ENCODE assay signal across 29 cellular contexts in the genomic region with DNA sequence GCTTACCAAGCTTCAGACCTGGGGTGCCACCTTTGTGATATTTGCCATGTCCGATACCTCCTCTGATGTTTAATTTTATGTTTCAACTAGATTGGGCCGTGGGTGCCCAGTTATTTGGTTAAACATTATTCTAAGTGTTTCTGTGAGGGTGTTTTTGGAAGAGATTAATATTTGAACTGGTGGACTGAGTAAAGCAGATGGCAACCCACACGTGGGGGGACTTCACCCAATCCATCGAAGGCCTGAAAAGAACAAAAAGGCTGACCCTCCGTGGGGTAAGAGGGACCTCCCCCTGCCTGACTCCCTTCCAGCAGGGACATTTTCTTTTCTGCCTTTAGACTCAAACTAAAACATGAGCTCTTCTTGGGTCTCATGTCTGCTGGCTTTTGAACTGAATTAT. TPM values are rescaled to one million over a fixed set of nuclear protein-coding genes. Genes with fewer than 3 reads are reported as not detected.
DNase-seq lines count a peak whose midpoint lies in the region; ATAC-seq, FAIRE-seq and TF ChIP-seq lines count a peak whose summit lies in the region.
"Had no signal": no experiment of that assay in that cellular context is flagged by ENCODE, and none has a peak within 500 bp of the region (broad histone marks: within the 10 kb centered on the region; RNA-seq: fewer than 3 reads in every experiment).

No MANE protein-coding gene starts in this region.

- no peaks in the 10 kb centered on the region for H3K9me3 Mint-ChIP-seq in activated T-cell treated with anti-CD3 and anti-CD28 coated beads, Interleukin-2, amount 50 U/mL, for 24 hours
- no peaks in the 10 kb centered on the region for H3K9me3 Mint-ChIP-seq in activated T-cell treated with anti-CD3 and anti-CD28 coated beads, Interleukin-2, amount 50 U/mL, for 4 hours
- H3K9me3 Mint-ChIP-seq in endothelial cell (ENCODE audit: unreplicated experiment), result no peaks in the 10 kb centered on the region
- no peaks in the 10 kb centered on the region for H3K9me3 Mint-ChIP-seq in osteocyte (ENCODE audit: unreplicated experiment)
- H3K9me3 Mint-ChIP-seq: HFFc6, type B pancreatic cell had no signal

- H3K36me3 Mint-ChIP-seq in activated T-cell treated with anti-CD3 and anti-CD28 coated beads, Interleukin-2, amount 50 U/mL, for 24 hours (ENCODE audit: low read depth), result peaks cover 14% of the 10 kb centered on the region
- peaks cover 36% of the 10 kb centered on the region for H3K36me3 Mint-ChIP-seq in activated T-cell treated with anti-CD3 and anti-CD28 coated beads, Interleukin-2, amount 50 U/mL, for 4 hours (ENCODE audit: insufficient read depth)
- H3K36me3 Mint-ChIP-seq in endothelial cell (ENCODE audit: low read depth, unreplicated experiment) (peaks cover 3% of the 10 kb centered on the region), osteocyte (ENCODE audit: unreplicated experiment) (no peaks in the 10 kb centered on the region)
- H3K36me3 Mint-ChIP-seq: type B pancreatic cell had no signal

- no peak for ATAC-seq in activated T-cell treated with anti-CD3 and anti-CD28 coated beads, Interleukin-2, amount 50 U/mL, for 4 hours
- ATAC-seq in PC-3, result no peak
- ATAC-seq: lower lobe of right lung had no signal

- intact Hi-C loops in PC-3 (cut with micrococcal nuclease), result no loop called here

- no peaks in the 10 kb centered on the region for H3K9me2 ChIP-seq in PC-3 (replicated peaks; ENCODE audit: low read length)

- CTCF ChIA-PET in PC-3 (lab: Charles Lee), result no interaction called here

- no peak overlapping the region for H3K4me3 ChIP-seq in PC-3 (ENCODE audit: low read length)
- H3K4me3 ChIP-seq: dorsolateral prefrontal cortex, GM12878, lower lobe of right lung, PC-9 had no signal

- H4K20me1 ChIP-seq in PC-3 (ENCODE audit: low read length), result no peaks in the 10 kb centered on the region

- H3K9ac ChIP-seq in PC-3 (ENCODE audit: low read length), result no peak overlapping the region

- H3K27me3 ChIP-seq in PC-3 (ENCODE audit: low read length), result peaks cover 37% of the 10 kb centered on the region
- H3K27me3 ChIP-seq: BE2C, dorsolateral prefrontal cortex had no signal

- H3K9me3 ChIP-seq in PC-3 (ENCODE audit: low read length), result no peaks in the 10 kb centered on the region
- H3K9me3 ChIP-seq: BE2C, Caco-2, lower lobe of right lung had no signal

- no peaks in the 10 kb centered on the region for H3F3A ChIP-seq in PC-3 (ENCODE audit: low read length, unreplicated experiment)

- no peak for DNase-seq in activated T-cell treated with anti-CD3 and anti-CD28 coated beads, Interleukin-2, amount 50 U/mL, for 24 hours
- DNase-seq in activated T-cell treated with anti-CD3 and anti-CD28 coated beads, Interleukin-2, amount 50 U/mL, for 4 hours, result no peak
- DNase-seq in PC-3 (no peak), endothelial cell (ENCODE audit: low spot score) (peak; percentile 0), osteocyte (ENCODE audit: extremely low spot score, unreplicated experiment) (peak; percentile 27), GM19239 (ENCODE audit: insufficient read length, low spot score) (no peak), NCI-H1436 (lab: John Stamatoyannopoulos, UW) (no peak), AG08396 (ENCODE audit: low spot score) (no peak)
- DNase-seq: activated CD4-positive, alpha-beta T cell treated with anti-CD3 and anti-CD28 coated beads for 4 hours; activated gamma-delta T cell treated with Interleukin-2 at 50 U/mL for 16 hours; aorta; BE2C; Caco-2; central memory CD4-positive, alpha-beta T cell; DND-41; dorsolateral prefrontal cortex; foreskin melanocyte; lower lobe of right lung; NCI-H1048; NCI-H187 treated with DMSO at 0.1 percent for 48 hours; NCI-H2227 treated with DMSO at 0.1 percent for 48 hours; PC-9; SHP77 treated with DMSO at 0.1 percent for 48 hours; T-helper 1 cell had no signal

- 0 out of 2 replicates have a peak overlapping the region, but pooled peaks have one; percentile 37 for H3K4me2 ChIP-seq in PC-3 (ENCODE audit: low read length)
- H3K4me2 ChIP-seq: PC-9 had no signal

- POLR2A ChIA-PET in PC-3 (lab: Charles Lee; ENCODE audit: unreplicated experiment), result interaction anchor here (0.6 kb wide), 1 partner anchor 20 kb away, joined by 3 read pairs; no protein-coding TSS in a partner anchor

- H3K79me2 ChIP-seq in PC-3 (ENCODE audit: low read length), result no peaks in the 10 kb centered on the region

- no peak for TF ChIP-seq CTCF in PC-3 (conservative IDR thresholded peaks at IDR 0.05; ENCODE audit: low read depth, low read length)
- TF ChIP-seq CTCF in endothelial cell (IDR thresholded peaks at IDR 0.05; ENCODE audit: unreplicated experiment), result no peak
- TF ChIP-seq CTCF in osteocyte (IDR thresholded peaks at IDR 0.05), result no peak

- no TSS peak for BruUV-seq in PC-3 (replicated peaks; lab: Mats Ljungman, UMichigan)

- H3K27ac Mint-ChIP-seq in activated T-cell treated with anti-CD3 and anti-CD28 coated beads, Interleukin-2, amount 50 U/mL, for 24 hours, result peak overlapping the region; percentile 84
- H3K27ac Mint-ChIP-seq in endothelial cell (ENCODE audit: unreplicated experiment) (no peak overlapping the region), osteocyte (ENCODE audit: unreplicated experiment) (no peak overlapping the region)
- H3K27ac Mint-ChIP-seq: HFFc6, type B pancreatic cell had no signal

- H3K27me3 Mint-ChIP-seq in activated T-cell treated with anti-CD3 and anti-CD28 coated beads, Interleukin-2, amount 50 U/mL, for 24 hours, result no peaks in the 10 kb centered on the region
- no peaks in the 10 kb centered on the region for H3K27me3 Mint-ChIP-seq in activated T-cell treated with anti-CD3 and anti-CD28 coated beads, Interleukin-2, amount 50 U/mL, for 4 hours (ENCODE audit: low read depth)
- H3K27me3 Mint-ChIP-seq in endothelial cell (ENCODE audit: unreplicated experiment) (no peaks in the 10 kb centered on the region), osteocyte (ENCODE audit: unreplicated experiment) (peaks cover 12% of the 10 kb centered on the region)

- H3K36me3 ChIP-seq in PC-3 (ENCODE audit: low read depth, low read length), result no peaks in the 10 kb centered on the region
- H3K36me3 ChIP-seq: BE2C, lower lobe of right lung had no signal

- no peak overlapping the region for H3K4me3 Mint-ChIP-seq in activated T-cell treated with anti-CD3 and anti-CD28 coated beads, Interleukin-2, amount 50 U/mL, for 24 hours
- H3K4me3 Mint-ChIP-seq in activated T-cell treated with anti-CD3 and anti-CD28 coated beads, Interleukin-2, amount 50 U/mL, for 4 hours, result no peak overlapping the region
- no peak overlapping the region for H3K4me3 Mint-ChIP-seq in endothelial cell (ENCODE audit: unreplicated experiment)
- H3K4me3 Mint-ChIP-seq in osteocyte (ENCODE audit: unreplicated experiment), result no peak overlapping the region
- H3K4me3 Mint-ChIP-seq: HFFc6, type B pancreatic cell had no signal

- H3K4me1 ChIP-seq in PC-3 (ENCODE audit: insufficient read depth, low read length), result no peaks in the 10 kb centered on the region
- H3K4me1 ChIP-seq: BE2C, lower lobe of right lung had no signal

- H2AFZ ChIP-seq in PC-3 (ENCODE audit: low read length), result no peak overlapping the region
- H2AFZ ChIP-seq: PC-9 had no signal

- no peak for FAIRE-seq in GM19239 (lab: Jason Lieb, UNC)
- FAIRE-seq: A204.1, GM12878 had no signal

- no peak overlapping the region for H3K27ac ChIP-seq in PC-3 (ENCODE audit: low read length)
- H3K27ac ChIP-seq: lower lobe of right lung, PC-9 had no signal

- peaks cover 74% of the 10 kb centered on the region for H3K4me1 Mint-ChIP-seq in activated T-cell treated with anti-CD3 and anti-CD28 coated beads, Interleukin-2, amount 50 U/mL, for 24 hours (ENCODE audit: low read depth)
- H3K4me1 Mint-ChIP-seq in activated T-cell treated with anti-CD3 and anti-CD28 coated beads, Interleukin-2, amount 50 U/mL, for 4 hours (ENCODE audit: low read depth), result peaks cover 69% of the 10 kb centered on the region
- H3K4me1 Mint-ChIP-seq in endothelial cell (ENCODE audit: unreplicated experiment) (peaks cover 8% of the 10 kb centered on the region), osteocyte (ENCODE audit: unreplicated experiment) (peaks cover 13% of the 10 kb centered on the region)

RNA-seq across cellular contexts. Expression of a gene that starts 11.7 kb away (rescaled TPM):
- 1 to 10 TPM; 2.1 to 2.2 (median 2.2) TPM for total RNA-seq in activated T-cell treated with anti-CD3 and anti-CD28 coated beads, Interleukin-2, amount 50 U/mL, for 4 hours
- not detected in 2 replicates for total RNA-seq in PC-3 (2014; rRNA removed)
- total RNA-seq in endothelial cell (ENCODE audit: unreplicated experiment), result not detected
- total RNA-seq in osteocyte, result not detected in 2 replicates
- total RNA-seq: epithelial cell of proximal tubule, HFFc6, PC-9 had no signal

Comparison
In these comparisons a context has a peak if more than half of its experiments do, and no peak if none do; other contexts are left out.
1. DNase-seq: peak in endothelial cell (single experiment) and osteocyte (single experiment); none in activated T-cell treated with anti-CD3 and anti-CD28 coated beads, Interleukin-2, amount 50 U/mL, for 24 hours (single experiment), activated T-cell treated with anti-CD3 and anti-CD28 coated beads, Interleukin-2, amount 50 U/mL, for 4 hours (single experiment), PC-3 (single experiment), GM19239 (single experiment), NCI-H1436 (single experiment) and AG08396 (single experiment).